Comparison of ENCODE assay signal across 10 cellular contexts in the genomic region with DNA sequence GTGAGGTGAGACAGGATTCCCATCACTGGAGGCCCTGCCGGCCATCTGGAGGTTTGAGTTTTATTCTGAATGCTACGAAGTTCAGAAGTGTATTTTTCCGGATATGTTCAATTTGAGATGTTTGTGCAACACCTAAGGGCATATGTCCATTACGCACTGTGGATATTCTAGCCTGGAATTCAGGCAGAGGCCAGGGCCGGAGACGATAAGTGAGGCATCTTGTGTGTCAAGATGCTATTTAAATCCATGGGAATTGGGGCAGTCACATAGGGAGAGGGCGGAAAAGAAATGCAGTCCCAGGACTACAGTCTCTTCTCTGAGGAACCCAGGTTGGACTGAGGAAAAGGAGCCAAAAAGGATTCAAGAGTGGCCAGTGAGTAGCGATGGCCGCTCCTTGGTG. TPM values are rescaled to one million over a fixed set of nuclear protein-coding genes. Genes with fewer than 3 reads are reported as not detected.
DNase-seq lines count a peak whose midpoint lies in the region; ATAC-seq and TF ChIP-seq lines count a peak whose summit lies in the region.
"Had no signal": no experiment of that assay in that cellular context is flagged by ENCODE, and none has a peak within 500 bp of the region (broad histone marks: within the 10 kb centered on the region; RNA-seq: fewer than 3 reads in every experiment).

No MANE protein-coding gene starts in this region.

- TF ChIP-seq CTCF in MCF 10A (IDR thresholded peaks at IDR 0.05; ENCODE audit: unreplicated experiment) = no peak
- no peak for TF ChIP-seq CTCF in breast epithelium (IDR thresholded peaks at IDR 0.05)
- TF ChIP-seq CTCF in left ventricle myocardium inferior (IDR thresholded peaks at IDR 0.05; ENCODE audit: borderline replicate concordance) = no peak

- H3K27me3 Mint-ChIP-seq in MCF 10A (ENCODE audit: insufficient read depth, unreplicated experiment) = no peaks in the 10 kb centered on the region
- no peaks in the 10 kb centered on the region for H3K27me3 Mint-ChIP-seq in activated T-helper 17 cell treated with anti-CD3 and anti-CD28 coated beads, Interleukin-2, amount 50 U/mL, for 72 hours
- H3K27me3 Mint-ChIP-seq in stimulated activated naive CD8-positive, alpha-beta T cell treated with anti-CD3 and anti-CD28 coated beads, Interleukin-15, amount 100 ng/mL, for 72 hours = no peaks in the 10 kb centered on the region

- H3K27ac Mint-ChIP-seq in MCF 10A (ENCODE audit: low read depth, unreplicated experiment) = peak overlapping the region; percentile 82
- peak overlapping the region; percentile 88 for H3K27ac Mint-ChIP-seq in activated T-helper 17 cell treated with anti-CD3 and anti-CD28 coated beads, Interleukin-2, amount 50 U/mL, for 72 hours
- peak overlapping the region; percentile 14 to 42 for H3K27ac Mint-ChIP-seq in stimulated activated naive CD8-positive, alpha-beta T cell treated with anti-CD3 and anti-CD28 coated beads, Interleukin-15, amount 100 ng/mL, for 72 hours

- ATAC-seq in activated T-helper 17 cell treated with anti-CD3 and anti-CD28 coated beads, Interleukin-2, amount 50 U/mL, for 72 hours (replicated peaks) = no peak
- ATAC-seq in stimulated activated naive CD8-positive, alpha-beta T cell treated with anti-CD3 and anti-CD28 coated beads, Interleukin-15, amount 100 ng/mL, for 72 hours = no peak
- ATAC-seq in HG02884 (IDR thresholded peaks at IDR 0.05; ENCODE audit: unreplicated experiment) (no peak), HG02798 (IDR thresholded peaks at IDR 0.05; ENCODE audit: poor library complexity, unreplicated experiment) (no peak)

- CTCF ChIA-PET in MCF 10A (lab: Yijun Ruan, JAX) = interaction anchor here (0.5 to 2.0 kb wide), 3 partner anchors 229 to 380 kb away, joined by 3 to 12 read pairs (median 3); no protein-coding TSS in a partner anchor

- peak overlapping the region; percentile 79 for H3K4me3 Mint-ChIP-seq in MCF 10A (ENCODE audit: unreplicated experiment)
- peak overlapping the region; percentile 93 for H3K4me3 Mint-ChIP-seq in activated T-helper 17 cell treated with anti-CD3 and anti-CD28 coated beads, Interleukin-2, amount 50 U/mL, for 72 hours
- H3K4me3 Mint-ChIP-seq in stimulated activated naive CD8-positive, alpha-beta T cell treated with anti-CD3 and anti-CD28 coated beads, Interleukin-15, amount 100 ng/mL, for 72 hours = peak overlapping the region; percentile 96 to 98

- no peaks in the 10 kb centered on the region for H3K9me3 ChIP-seq in breast epithelium
- no peaks in the 10 kb centered on the region for H3K9me3 ChIP-seq in left ventricle myocardium inferior (replicated peaks)

- peaks cover 7% of the 10 kb centered on the region for H3K36me3 Mint-ChIP-seq in MCF 10A (ENCODE audit: insufficient read depth, unreplicated experiment)
- H3K36me3 Mint-ChIP-seq in activated T-helper 17 cell treated with anti-CD3 and anti-CD28 coated beads, Interleukin-2, amount 50 U/mL, for 72 hours (ENCODE audit: low read depth) = peaks cover 11% of the 10 kb centered on the region

- no peaks in the 10 kb centered on the region for H3K9me3 Mint-ChIP-seq in MCF 10A (ENCODE audit: unreplicated experiment)
- H3K9me3 Mint-ChIP-seq in activated T-helper 17 cell treated with anti-CD3 and anti-CD28 coated beads, Interleukin-2, amount 50 U/mL, for 72 hours = no peaks in the 10 kb centered on the region
- H3K9me3 Mint-ChIP-seq in stimulated activated naive CD8-positive, alpha-beta T cell treated with anti-CD3 and anti-CD28 coated beads, Interleukin-15, amount 100 ng/mL, for 72 hours = no peaks in the 10 kb centered on the region

- TF ChIP-seq POLR2A in breast epithelium (IDR thresholded peaks at IDR 0.05) = no peak

- POLR2A ChIA-PET in MCF 10A (lab: Yijun Ruan, JAX) = interaction anchor here (1.1 to 7.3 kb wide), 7 partner anchors 8 to 83 kb away, joined by 3 to 90 read pairs (median 10); a partner anchor contains a TSS

- H3K36me3 ChIP-seq in breast epithelium (no peaks in the 10 kb centered on the region), left ventricle myocardium inferior (no peaks in the 10 kb centered on the region)

- peaks cover 19% of the 10 kb centered on the region for H3K4me1 Mint-ChIP-seq in MCF 10A (ENCODE audit: insufficient read depth, unreplicated experiment)
- peaks cover 6% of the 10 kb centered on the region for H3K4me1 Mint-ChIP-seq in activated T-helper 17 cell treated with anti-CD3 and anti-CD28 coated beads, Interleukin-2, amount 50 U/mL, for 72 hours
- peaks cover 28% of the 10 kb centered on the region for H3K4me1 Mint-ChIP-seq in stimulated activated naive CD8-positive, alpha-beta T cell treated with anti-CD3 and anti-CD28 coated beads, Interleukin-15, amount 100 ng/mL, for 72 hours

- DNase-seq in MCF 10A (ENCODE audit: unreplicated experiment) (no peak), breast epithelium (ENCODE audit: low spot score in 2 of 2) (no peak), left ventricle myocardium inferior (no peak), NAMALWA (ENCODE audit: low spot score) (no peak)
- DNase-seq in stimulated activated naive CD8-positive, alpha-beta T cell treated with anti-CD3 and anti-CD28 coated beads, Interleukin-15, amount 100 ng/mL, for 72 hours = no peak
- DNase-seq: activated CD4-positive, CD25-positive, alpha-beta regulatory T cell treated with anti-CD3 and anti-CD28 coated beads, Interleukin-2, amount 50 U/mL, for 72 hours; NCI-H524 treated with DMSO at 0.1 percent for 48 hours had no signal

- BruUV-seq in MCF 10A (replicated peaks; lab: Mats Ljungman, UMichigan) = no TSS peak

- H3K4me3 ChIP-seq in breast epithelium (peak overlapping the region in 1 of 3 donors; percentile 84), left ventricle myocardium inferior (peak overlapping the region; percentile 95)

- H3K27me3 ChIP-seq in breast epithelium (no peaks in the 10 kb centered on the region), left ventricle myocardium inferior (ENCODE audit: low read depth) (no peaks in the 10 kb centered on the region)

- no peak overlapping the region for H3K27ac ChIP-seq in breast epithelium
- H3K27ac ChIP-seq in left ventricle myocardium inferior (replicated peaks) = peak overlapping the region; percentile 98

- intact Hi-C loops in MCF 10A (cut with micrococcal nuclease) = loop anchor here (2.0 to 10.0 kb wide), 3 partner anchors 22 to 288 kb away; a partner anchor contains a TSS
- intact Hi-C loops in breast epithelium (cut with DNase I; ENCODE audit: low total_unique reads) = no loop called here
- intact Hi-C loops in left ventricle myocardium inferior (cut with micrococcal nuclease) = no loop called here

- H3K4me1 ChIP-seq in breast epithelium (no peaks in the 10 kb centered on the region), left ventricle myocardium inferior (peaks cover 50% of the 10 kb centered on the region)

RNA-seq across cellular contexts. Expression of a gene that starts 1.9 kb away (rescaled TPM):
- total RNA-seq in MCF 10A (2022) = 14.9 and 16.0 TPM in 2 replicates
- 1 to 10 TPM; 4.6 to 7.5 (median 5.6) TPM for total RNA-seq in breast epithelium
- total RNA-seq in activated T-helper 17 cell treated with anti-CD3 and anti-CD28 coated beads, Interleukin-2, amount 50 U/mL, for 72 hours = 10 to 100 TPM; 24.0 to 38.4 TPM
- total RNA-seq in left ventricle myocardium inferior = 4.8 TPM

RNA-seq across cellular contexts. Expression of a gene that starts 38.7 kb away (rescaled TPM):
- 12.1 and 14.0 TPM in 2 replicates for total RNA-seq in MCF 10A (2022)
- 10 to 100 TPM in 2 of 3 donors, 1 to 10 TPM in 1; 9.3 to 16.7 (median 16.4) TPM for total RNA-seq in breast epithelium
- 10 to 100 TPM; 23.3 to 40.9 TPM for total RNA-seq in activated T-helper 17 cell treated with anti-CD3 and anti-CD28 coated beads, Interleukin-2, amount 50 U/mL, for 72 hours
- total RNA-seq in left ventricle myocardium inferior = 8.2 TPM

RNA-seq across cellular contexts. Expression of a gene that starts 38.7 kb away (rescaled TPM):
- 17.2 and 18.1 TPM in 2 replicates for total RNA-seq in MCF 10A (2022)
- 10 to 100 TPM in 2 of 3 donors, 1 to 10 TPM in 1; 9.6 to 14.0 (median 11.1) TPM for total RNA-seq in breast epithelium
- 10 to 100 TPM; 15.7 to 23.4 TPM for total RNA-seq in activated T-helper 17 cell treated with anti-CD3 and anti-CD28 coated beads, Interleukin-2, amount 50 U/mL, for 72 hours
- total RNA-seq in left ventricle myocardium inferior = 5.0 TPM

RNA-seq across cellular contexts. Expression of a gene that starts 38.9 kb away (rescaled TPM):
- total RNA-seq in MCF 10A (2022) (1.9 and 2.9 TPM in 2 replicates), breast epithelium (1 to 10 TPM; 2.9 to 6.2 (median 5.1) TPM), left ventricle myocardium inferior (1.5 TPM)
- total RNA-seq in activated T-helper 17 cell treated with anti-CD3 and anti-CD28 coated beads, Interleukin-2, amount 50 U/mL, for 72 hours = 1 to 10 TPM in 1 of 2 donors, under 1 TPM in 1; 0.58 to 1.5 TPM

Comparison
In these comparisons a context has a peak if more than half of its experiments do, and no peak if none do; other contexts are left out.
1. H3K27ac Mint-ChIP-seq: peak in every context shown above with its lines; median percentile 88 in activated T-helper 17 cell treated with anti-CD3 and anti-CD28 coated beads, Interleukin-2, amount 50 U/mL, for 72 hours; 82 in MCF 10A; 28 in stimulated activated naive CD8-positive, alpha-beta T cell treated with anti-CD3 and anti-CD28 coated beads, Interleukin-15, amount 100 ng/mL, for 72 hours.